ENCODE assay signal across 5 cellular contexts in genomic region chr17:46571796-46572195, GRCh38. TPM values are rescaled to one million over a fixed set of nuclear protein-coding genes. Genes with fewer than 3 reads are reported as not detected.
DNase-seq lines count a peak whose midpoint lies in the region; ATAC-seq, FAIRE-seq and TF ChIP-seq lines count a peak whose summit lies in the region.
"Not testable (repeated sequence)": the region's sequence is repeated elsewhere in the genome, so short reads cannot be mapped to it uniquely, and the experiment has no call there.

No MANE protein-coding gene starts in this region.

- TF ChIP-seq RAD21 in HCT116 (IDR thresholded peaks at IDR 0.05; ENCODE audit: low read depth); GM12878 (IDR thresholded peaks at IDR 0.05; ENCODE audit: insufficient read depth, low read depth, low read length): not testable (repeated sequence)

- H3K4me1 ChIP-seq in HCT116 (ENCODE audit: control insufficient read depth in 1 of 2, insufficient read depth in 2 of 2, low read length in 2 of 2); GM12878 (ENCODE audit: control insufficient read depth, insufficient read depth, low read length); upper lobe of right lung: not testable (repeated sequence)

- H3K36me3 ChIP-seq in HCT116 (ENCODE audit: control insufficient read depth in 1 of 2, insufficient read depth in 2 of 2, low read length in 2 of 2); GM12878 (ENCODE audit: control insufficient read depth in 2 of 2, insufficient read depth in 2 of 2, low read length in 1 of 2); bronchial epithelial cell (ENCODE audit: control insufficient read depth, insufficient read depth, low read length); upper lobe of right lung: not testable (repeated sequence)

- WGBS in GM12878 (ENCODE audit: insufficient coverage, insufficient replicate concordance, low lambda C conversion rate, missing lambda C conversion rate): no CpG with 5 or more reads among the region's 4 CpGs

- FAIRE-seq in D721Med (lab: Jason Lieb, UNC): peak; percentile 70
- FAIRE-seq in GM12878 (lab: Jason Lieb, UNC): peak; percentile 88
- FAIRE-seq in bronchial epithelial cell (lab: Jason Lieb, UNC): peak; percentile 90

- H3K27me3 ChIP-seq in HCT116 (ENCODE audit: insufficient read depth, low read length); GM12878 (replicated peaks in 1 of 2; ENCODE audit: control insufficient read depth in 2 of 2, insufficient read depth in 2 of 2, low read length in 1 of 2); bronchial epithelial cell (ENCODE audit: control insufficient read depth, insufficient read depth, low read length); upper lobe of right lung: not testable (repeated sequence)

- not testable (repeated sequence) for ATAC-seq in HCT116, GM12878
- peak; percentile 34 for ATAC-seq in upper lobe of right lung

- SMC1A ChIA-PET in GM12878 (lab: Charles Lee; ENCODE audit: uncharacterized antibody, unreplicated experiment): not testable (repeated sequence)

- TF ChIP-seq EP300 in GM12878 (IDR thresholded peaks at IDR 0.05; ENCODE audit: borderline replicate concordance in 1 of 2, control insufficient read depth in 1 of 2, low read depth in 2 of 2, low read length in 2 of 2): not testable (repeated sequence)

- H3K9ac ChIP-seq in HCT116 (ENCODE audit: low read length); GM12878 (ENCODE audit: control insufficient read depth, insufficient read depth, low read length): not testable (repeated sequence)

- H3K27ac ChIP-seq in HCT116 (ENCODE audit: low read depth, low read length); GM12878 (ENCODE audit: control insufficient read depth, insufficient read depth); upper lobe of right lung: not testable (repeated sequence)

- H3K9me2 ChIP-seq in HCT116 (ENCODE audit: insufficient read depth): not testable (repeated sequence)

- not testable (repeated sequence) for H3K4me3 ChIP-seq in HCT116 (replicated peaks in 1 of 2; ENCODE audit: low read depth in 1 of 2, low read length in 2 of 2); GM12878; bronchial epithelial cell (ENCODE audit: low read depth, low read length); upper lobe of right lung

- BruUV-seq in HCT116 (replicated peaks; lab: Mats Ljungman, UMichigan): TSS peak; percentile 36
- BruUV-seq in GM12878 (replicated peaks; lab: Mats Ljungman, UMichigan): TSS peak; percentile 55

- H3K4me2 ChIP-seq in HCT116 (ENCODE audit: low read length); GM12878 (ENCODE audit: control insufficient read depth, insufficient read depth): not testable (repeated sequence)

- TF ChIP-seq POLR2A in HCT116 (IDR thresholded peaks at IDR 0.05; ENCODE audit: borderline replicate concordance, extremely low read depth, insufficient read depth, insufficient read length); GM12878 (IDR thresholded peaks at IDR 0.05; ENCODE audit: low read depth, low read length): not testable (repeated sequence)

- RAD21 ChIA-PET in HCT116 (lab: Charles Lee; ENCODE audit: low non-redundant PET in 1 of 2, low total read pairs in 2 of 2, uncharacterized antibody in 2 of 2, unreplicated experiment in 2 of 2); GM12878 (lab: Charles Lee; ENCODE audit: unreplicated experiment): not testable (repeated sequence)

- in situ Hi-C loops in GM12878 (cut with MboI): not testable (repeated sequence)

- intact Hi-C loops in HCT116 (cut with micrococcal nuclease); GM12878 (cut with micrococcal nuclease; ENCODE audit: unreplicated experiment); upper lobe of right lung (cut with DNase I): not testable (repeated sequence)

- DNase-seq in D721Med (ENCODE audit: insufficient read length, low spot score); HCT116 (ENCODE audit: low read depth, low spot score); GM12878 (ENCODE audit: low read depth, low spot score); bronchial epithelial cell (ENCODE audit: low read depth); upper lobe of right lung: not testable (repeated sequence)

- POLR2A ChIA-PET in HCT116 (lab: Charles Lee); GM12878 (lab: Charles Lee): not testable (repeated sequence)

- not testable (repeated sequence) for H3K9me3 ChIP-seq in HCT116 (ENCODE audit: control insufficient read depth in 1 of 2, insufficient read depth in 1 of 2, low read depth in 1 of 2, low read length in 2 of 2); GM12878 (replicated peaks; ENCODE audit: control insufficient read depth, insufficient read depth, low read length); upper lobe of right lung

- H3K79me2 ChIP-seq in HCT116 (ENCODE audit: insufficient read depth, low read length); GM12878 (ENCODE audit: control insufficient read depth, insufficient read depth, low read length): not testable (repeated sequence)

- CTCF ChIA-PET in HCT116 (lab: Charles Lee); GM12878 (lab: Yijun Ruan, JAX): not testable (repeated sequence)

- not testable (repeated sequence) for TF ChIP-seq CTCF in D721Med (IDR thresholded peaks at IDR 0.05; ENCODE audit: insufficient read depth, missing control alignments); HCT116 (IDR thresholded peaks at IDR 0.05 in 2 of 3, conservative IDR thresholded peaks at IDR 0.05 in 1 of 3; ENCODE audit: borderline replicate concordance in 1 of 3, insufficient read depth in 1 of 3, low read depth in 2 of 3, low read length in 2 of 3); GM12878 (IDR thresholded peaks at IDR 0.05 in 2 of 3, conservative IDR thresholded peaks at IDR 0.05 in 1 of 3; ENCODE audit: control insufficient read depth in 2 of 3, extremely low read depth in 1 of 3, insufficient read depth in 1 of 3, low read depth in 3 of 3, low read length in 3 of 3); bronchial epithelial cell (IDR thresholded peaks at IDR 0.05; ENCODE audit: insufficient read depth, low read length, severe bottlenecking); upper lobe of right lung (IDR thresholded peaks at IDR 0.05)

- not testable (repeated sequence) for H2AFZ ChIP-seq in HCT116 (ENCODE audit: low read depth, low read length, poor library complexity, severe bottlenecking); GM12878 (ENCODE audit: control insufficient read depth, low read depth, low read length)

- not testable (repeated sequence) for H4K20me1 ChIP-seq in HCT116 (ENCODE audit: insufficient read depth); GM12878 (ENCODE audit: control insufficient read depth, insufficient read depth)

RNA-seq across cellular contexts. Expression of gene ARL17A, which starts 7.7 kb away (rescaled TPM):
- 15.1 TPM for total RNA-seq in HCT116 (2021; ENCODE audit: unreplicated experiment)
- polyA plus RNA-seq in HCT116 (2012): 7.2 and 8.6 TPM in 2 replicates
- total RNA-seq in GM12878 (2013; cell fraction: nucleolus; rRNA removed): 255 and 258 TPM in 2 replicates
- 11.0 and 12.6 TPM in 2 replicates for total RNA-seq in GM12878 (2014; rRNA removed)
- total RNA-seq in GM12878 (2014; rRNA removed; fragmentation: Illumina TruSeq; extraction: Trizol): 17.0 and 17.3 TPM in 2 replicates
- total RNA-seq in GM12878 (2021): 15.1 and 20.0 TPM in 2 replicates
- polyA plus RNA-seq in GM12878 (2011; ENCODE audit: low read depth): 11.4 TPM
- polyA plus RNA-seq in GM12878 (2011; rRNA removed): 38.7 and 39.1 TPM in 2 replicates
- 34.6 and 44.1 TPM in 2 replicates for polyA plus RNA-seq in GM12878 (2011; cell fraction: cytosol; rRNA removed)
- 127 and 136 TPM in 2 replicates for polyA plus RNA-seq in GM12878 (2011; cell fraction: nucleus; rRNA removed)
- polyA plus RNA-seq in GM12878 (2012): 13.9 and 14.3 TPM in 2 replicates
- 20.3 and 23.9 TPM in 2 replicates for polyA plus RNA-seq in GM12878 (2014; fragmentation: Illumina TruSeq; extraction: Trizol)
- polyA plus RNA-seq in GM12878 (2014; fragmentation: Nextera tagmentation; extraction: Ambion mirVana): 1 to 10 TPM; 4.0 to 5.9 TPM
- 20.2 and 20.7 TPM in 2 replicates for polyA plus RNA-seq in GM12878 (2014; rRNA removed)
- 10 to 100 TPM; 16.3 to 19.0 TPM for polyA plus RNA-seq in GM12878 (2016; fragmentation: Nextera tagmentation; extraction: Ambion mirVana)
- polyA minus RNA-seq in GM12878 (2011; rRNA and poly(A)+ RNA removed): 43.6 and 49.0 TPM in 2 replicates
- polyA minus RNA-seq in GM12878 (2011; cell fraction: cytosol; rRNA and poly(A)+ RNA removed): 3.9 and 6.8 TPM in 2 replicates
- polyA minus RNA-seq in GM12878 (2011; cell fraction: nucleus; rRNA and poly(A)+ RNA removed): 49.8 and 80.9 TPM in 2 replicates
- 1.5 and 2.9 TPM in 2 replicates for total RNA-seq in bronchial epithelial cell
- total RNA-seq in upper lobe of right lung: 28.0 TPM

RNA-seq across cellular contexts. Expression of gene NSF, which starts 18.7 kb away (rescaled TPM):
- total RNA-seq in HCT116 (2021; ENCODE audit: unreplicated experiment) (61.1 TPM), GM12878 (2014; rRNA removed) (14.4 and 16.9 TPM in 2 replicates), GM12878 (2014; rRNA removed; fragmentation: Illumina TruSeq; extraction: Trizol) (15.5 and 15.8 TPM in 2 replicates), GM12878 (2021) (16.0 and 18.1 TPM in 2 replicates), bronchial epithelial cell (21.9 and 32.0 TPM in 2 replicates), upper lobe of right lung (49.6 TPM)
- 30.8 and 40.0 TPM in 2 replicates for polyA plus RNA-seq in HCT116 (2012)
- 12.1 and 16.4 TPM in 2 replicates for total RNA-seq in GM12878 (2013; cell fraction: nucleolus; rRNA removed)
- 11.7 TPM for polyA plus RNA-seq in GM12878 (2011; ENCODE audit: low read depth)
- polyA plus RNA-seq in GM12878 (2011; rRNA removed) (16.6 and 18.7 TPM in 2 replicates), GM12878 (2014; fragmentation: Illumina TruSeq; extraction: Trizol) (17.2 and 19.4 TPM in 2 replicates), GM12878 (2014; fragmentation: Nextera tagmentation; extraction: Ambion mirVana) (1 to 10 TPM; 6.8 to 7.6 TPM), GM12878 (2014; rRNA removed) (8.9 and 10.2 TPM in 2 replicates), GM12878 (2016; fragmentation: Nextera tagmentation; extraction: Ambion mirVana) (10 to 100 TPM; 24.3 to 25.6 TPM)
- polyA plus RNA-seq in GM12878 (2011; cell fraction: cytosol; rRNA removed): 8.2 and 9.3 TPM in 2 replicates
- 9.5 and 11.4 TPM in 2 replicates for polyA plus RNA-seq in GM12878 (2011; cell fraction: nucleus; rRNA removed)
- polyA plus RNA-seq in GM12878 (2012): 11.1 and 14.5 TPM in 2 replicates
- polyA minus RNA-seq in GM12878 (2011; rRNA and poly(A)+ RNA removed): 15.1 and 26.7 TPM in 2 replicates
- 3.7 and 6.3 TPM in 2 replicates for polyA minus RNA-seq in GM12878 (2011; cell fraction: cytosol; rRNA and poly(A)+ RNA removed)
- 16.3 and 22.1 TPM in 2 replicates for polyA minus RNA-seq in GM12878 (2011; cell fraction: nucleus; rRNA and poly(A)+ RNA removed)

RNA-seq across cellular contexts. Expression of gene LRRC37A2, which starts 59.5 kb away (rescaled TPM):
- total RNA-seq in HCT116 (2021; ENCODE audit: unreplicated experiment): 6.8 TPM
- 6.0 and 7.3 TPM in 2 replicates for polyA plus RNA-seq in HCT116 (2012)
- total RNA-seq in GM12878 (2013; cell fraction: nucleolus; rRNA removed): 51.9 and 59.9 TPM in 2 replicates
- 5.4 TPM in 2 replicates for total RNA-seq in GM12878 (2014; rRNA removed)
- 5.9 and 6.2 TPM in 2 replicates for total RNA-seq in GM12878 (2014; rRNA removed; fragmentation: Illumina TruSeq; extraction: Trizol)
- 5.6 and 5.8 TPM in 2 replicates for total RNA-seq in GM12878 (2021)
- 8.8 TPM for polyA plus RNA-seq in GM12878 (2011; ENCODE audit: low read depth)
- 8.4 and 9.9 TPM in 2 replicates for polyA plus RNA-seq in GM12878 (2011; rRNA removed)
- 4.8 and 6.0 TPM in 2 replicates for polyA plus RNA-seq in GM12878 (2011; cell fraction: cytosol; rRNA removed)
- 20.6 and 23.3 TPM in 2 replicates for polyA plus RNA-seq in GM12878 (2011; cell fraction: nucleus; rRNA removed)
- 10.8 and 13.2 TPM in 2 replicates for polyA plus RNA-seq in GM12878 (2012)
- polyA plus RNA-seq in GM12878 (2014; fragmentation: Illumina TruSeq; extraction: Trizol): 7.1 TPM in 2 replicates
- polyA plus RNA-seq in GM12878 (2014; fragmentation: Nextera tagmentation; extraction: Ambion mirVana): 1 to 10 TPM; 2.8 to 4.0 TPM
- 4.8 and 5.3 TPM in 2 replicates for polyA plus RNA-seq in GM12878 (2014; rRNA removed)
- polyA plus RNA-seq in GM12878 (2016; fragmentation: Nextera tagmentation; extraction: Ambion mirVana): 10 to 100 TPM in 1 of 2 experiments, 1 to 10 TPM in 1; 9.9 to 10.5 TPM
- polyA minus RNA-seq in GM12878 (2011; rRNA and poly(A)+ RNA removed): 17.1 and 17.7 TPM in 2 replicates
- 2.1 and 2.3 TPM in 2 replicates for polyA minus RNA-seq in GM12878 (2011; cell fraction: cytosol; rRNA and poly(A)+ RNA removed)
- 13.4 and 20.5 TPM in 2 replicates for polyA minus RNA-seq in GM12878 (2011; cell fraction: nucleus; rRNA and poly(A)+ RNA removed)
- total RNA-seq in bronchial epithelial cell: 3.2 and 3.7 TPM in 2 replicates
- 11.7 TPM for total RNA-seq in upper lobe of right lung
